ENCODE assay signal across 8 cellular contexts in genomic region chr19:18488838-18489626, GRCh38. TPM values are rescaled to one million over a fixed set of nuclear protein-coding genes. Genes with fewer than 3 reads are reported as not detected.
A peak's percentile ranks its signal among the peaks of the same experiment; 100 is the strongest.
DNase-seq lines count a peak whose midpoint lies in the region; ATAC-seq and TF ChIP-seq lines count a peak whose summit lies in the region.

No MANE protein-coding gene starts in this region.

- H3K27ac ChIP-seq in foreskin keratinocyte: no peak overlapping the region

- no peaks in the 10 kb centered on the region for H3K27me3 ChIP-seq in foreskin keratinocyte

- DNase-seq in DMS53 (lab: John Stamatoyannopoulos, UW) (peak; percentile 36), DMS53 treated with DMSO at 0.1 percent for 48 hours (lab: John Stamatoyannopoulos, UW; ENCODE audit: unreplicated experiment) (no peak), RPMI8226 (peak; percentile 21), foreskin keratinocyte (no peak), retinal pigment epithelial cell (ENCODE audit: low read depth) (no peak), NK-92 (lab: John Stamatoyannopoulos, UW; ENCODE audit: unreplicated experiment) (no peak), omental fat pad (ENCODE audit: low spot score) (no peak)

- H3K4me1 ChIP-seq in foreskin keratinocyte: peaks cover 12% of the 10 kb centered on the region

- peak; percentile 60 for TF ChIP-seq CTCF in foreskin keratinocyte (conservative IDR thresholded peaks at IDR 0.05)
- TF ChIP-seq CTCF in retinal pigment epithelial cell (conservative IDR thresholded peaks at IDR 0.05; ENCODE audit: low read depth, low read length): peak; percentile 66
- TF ChIP-seq CTCF in omental fat pad (IDR thresholded peaks at IDR 0.05): no peak

- ATAC-seq in foreskin keratinocyte: no peak
- ATAC-seq in HG02973 (IDR thresholded peaks at IDR 0.05; ENCODE audit: unreplicated experiment): no peak
- ATAC-seq in omental fat pad (ENCODE audit: low FRiP score): no peak

- H3K4me3 ChIP-seq in retinal pigment epithelial cell (ENCODE audit: low read length): no peak overlapping the region

RNA-seq across cellular contexts. Expression of gene ELL, which starts 32.8 kb away (rescaled TPM):
- total RNA-seq in foreskin keratinocyte: 13.0 and 13.4 TPM in 2 replicates
- polyA plus RNA-seq in foreskin keratinocyte: 6.8 and 8.1 TPM in 2 replicates
- 10 to 100 TPM; 18.1 to 43.1 (median 24.8) TPM for total RNA-seq in omental fat pad

RNA-seq across cellular contexts. Expression of gene ISYNA1, which starts 51.1 kb away (rescaled TPM):
- total RNA-seq in foreskin keratinocyte (16.5 and 19.9 TPM in 2 replicates), omental fat pad (10 to 100 TPM; 20.0 to 36.7 (median 29.8) TPM)
- polyA plus RNA-seq in foreskin keratinocyte: 22.1 and 23.2 TPM in 2 replicates

RNA-seq across cellular contexts. Expression of gene FKBP8, which starts 54.3 kb away (rescaled TPM):
- total RNA-seq in foreskin keratinocyte (240 and 245 TPM in 2 replicates), omental fat pad (100 to 1,000 TPM; 193 to 275 (median 236) TPM)
- 342 and 349 TPM in 2 replicates for polyA plus RNA-seq in foreskin keratinocyte

Comparison
In these comparisons a context has a peak if more than half of its experiments do, and no peak if none do; other contexts are left out.
1. DNase-seq: peak in DMS53 (single experiment) and RPMI8226 (single experiment); none in DMS53 treated with DMSO at 0.1 percent for 48 hours (single experiment), foreskin keratinocyte (0 of 2), retinal pigment epithelial cell (single experiment), NK-92 (single experiment) and omental fat pad (single experiment).
2. CTCF ChIP-seq: peak in foreskin keratinocyte (single experiment) and retinal pigment epithelial cell (single experiment); none in omental fat pad (0 of 3).